Comparison of ENCODE assay signal across 1 cellular context in the genomic region with DNA sequence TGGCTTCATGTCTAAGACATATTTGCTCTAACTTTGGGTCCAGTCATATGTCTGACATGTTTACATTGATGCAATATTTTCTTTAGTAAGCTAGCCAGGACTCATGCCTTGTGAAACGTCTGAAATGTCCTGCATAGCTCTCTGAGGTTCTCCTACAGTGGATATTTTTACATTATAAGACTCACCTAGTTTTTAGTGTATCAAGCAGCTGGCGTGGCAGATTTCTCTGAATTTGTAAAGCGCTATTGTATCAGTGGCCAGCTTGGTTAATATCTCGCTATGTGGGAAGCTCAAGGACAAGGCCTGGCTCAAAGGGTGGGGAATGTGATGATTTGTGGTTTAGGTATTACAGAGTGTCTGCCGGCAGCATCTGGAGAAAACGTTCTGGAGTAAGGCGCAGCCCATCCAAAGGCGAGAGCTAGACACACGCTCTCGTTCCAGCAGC.
TF ChIP-seq lines count a peak whose summit lies in the region.

No MANE protein-coding gene starts in this region.

TF ChIP-seq in K562, 482 proteins besides CTCF, POLR2A, EP300 and RAD21:
- no peak for TF ChIP-seq PYGO2 (tag; IDR thresholded peaks at IDR 0.05)
- no peak for TF ChIP-seq CBX8 (IDR thresholded peaks at IDR 0.05; ENCODE audit: borderline replicate concordance, extremely low read depth, low read depth, low read length, poor library complexity, severe bottlenecking)
- TF ChIP-seq MEIS2 (IDR thresholded peaks at IDR 0.05; ENCODE audit: partially characterized antibody), result peak; percentile 13
- TF ChIP-seq EHMT2 (IDR thresholded peaks at IDR 0.05), result no peak
